Comparison of ENCODE assay signal across 9 cellular contexts in the genomic region with DNA sequence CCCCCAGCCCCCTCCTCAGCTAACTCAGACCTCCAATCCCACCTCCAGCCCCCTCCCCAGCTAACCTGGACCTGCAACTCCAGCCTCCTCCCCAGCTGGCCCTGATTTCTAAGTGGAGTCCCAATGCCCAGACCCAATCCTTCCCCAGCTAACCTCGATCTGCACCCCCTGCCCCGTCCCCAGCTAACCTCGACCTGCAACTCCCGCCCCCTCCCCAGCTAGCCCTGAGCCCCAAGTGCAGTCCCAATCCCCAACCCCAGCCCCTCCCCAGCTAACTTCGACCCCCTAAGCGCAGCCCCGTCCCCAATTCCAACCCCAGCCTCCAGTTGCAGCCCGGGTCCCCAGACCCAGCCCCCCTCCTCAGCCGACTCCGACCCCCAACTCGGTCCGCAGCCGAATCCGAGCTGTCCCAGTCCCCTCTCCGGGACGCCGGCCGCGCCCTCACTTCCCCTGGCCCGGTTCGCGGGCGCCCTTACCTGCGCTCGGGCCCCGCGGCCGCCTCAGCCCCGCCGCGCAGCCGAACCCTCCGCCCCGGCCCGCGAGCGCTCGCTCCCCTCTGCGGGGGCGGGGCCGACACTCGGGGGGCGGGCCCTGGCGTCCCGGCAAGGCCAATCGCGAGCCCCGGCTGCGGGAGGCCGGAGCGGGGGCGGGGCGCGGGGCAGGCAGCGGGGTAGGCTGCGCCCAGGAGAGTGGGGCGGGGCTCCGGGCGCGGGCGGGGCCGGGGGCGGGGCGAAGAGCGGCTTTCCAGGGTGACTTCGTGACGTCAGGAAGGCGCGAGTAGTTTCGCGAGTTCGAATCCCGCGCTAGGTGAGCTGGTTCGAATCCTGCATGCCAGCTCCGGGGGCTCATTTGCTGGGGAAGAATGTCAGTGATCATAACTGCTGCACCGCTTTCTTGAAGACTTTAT. TPM values are rescaled to one million over a fixed set of nuclear protein-coding genes. Genes with fewer than 3 reads are reported as not detected.
DNase-seq lines count a peak whose midpoint lies in the region; ATAC-seq and TF ChIP-seq lines count a peak whose summit lies in the region.
"Had no signal": no experiment of that assay in that cellular context is flagged by ENCODE, and none has a peak within 500 bp of the region (broad histone marks: within the 10 kb centered on the region; RNA-seq: fewer than 3 reads in every experiment).

Gene GNG7, minus strand, starts transcription at position 525 of the 907 bp plus-strand sequence. CDS start 182,006 bp downstream, outside the sequence.

- peak; percentile 25 to 95 (median 84) for DNase-seq in C1 segment of cervical spinal cord (lab: John Stamatoyannopoulos, UW)
- peak; percentile 89 to 99 for DNase-seq in activated naive CD4-positive, alpha-beta T cell treated with anti-CD3 and anti-CD28 coated beads, Interleukin-2, amount 50 U/mL, for 72 hours (ENCODE audit: low spot score in 2 of 2)
- peak; percentile 92 for DNase-seq in glomerular visceral epithelial cell (ENCODE audit: extremely low spot score)
- DNase-seq in omental fat pad (ENCODE audit: low spot score), result peak; percentile 80
- DNase-seq in substantia nigra (lab: John Stamatoyannopoulos, UW), result peak; percentile 55 to 99 (median 90)

- no peaks in the 10 kb centered on the region for H3K9me3 Mint-ChIP-seq in activated naive CD4-positive, alpha-beta T cell treated with anti-CD3 and anti-CD28 coated beads, Interleukin-2, amount 50 U/mL, for 72 hours

- no peaks in the 10 kb centered on the region for H3K9me3 ChIP-seq in HUES64 (ENCODE audit: insufficient read depth, low read depth, low read length)
- H3K9me3 ChIP-seq: SJSA1 had no signal

- H3K9ac ChIP-seq in HUES64 (ENCODE audit: low read depth, low read length), result peak within 1 kb of the TSS; percentile 57; the same call in 1 of the 2 replicates

- no peaks in the 10 kb centered on the region for H3K4me1 ChIP-seq in HUES64 (ENCODE audit: insufficient read depth, low read length)
- H3K4me1 ChIP-seq: SJSA1 had no signal

- H3K36me3 Mint-ChIP-seq in activated naive CD4-positive, alpha-beta T cell treated with anti-CD3 and anti-CD28 coated beads, Interleukin-2, amount 50 U/mL, for 72 hours, result no peaks in the 10 kb centered on the region

- no peak within 1 kb of the TSS for H3K27ac Mint-ChIP-seq in activated naive CD4-positive, alpha-beta T cell treated with anti-CD3 and anti-CD28 coated beads, Interleukin-2, amount 50 U/mL, for 72 hours

- TF ChIP-seq CTCF in omental fat pad (IDR thresholded peaks at IDR 0.05), result no peak

- H3K27ac ChIP-seq in HUES64 (ENCODE audit: low read depth, low read length) (no peak within 1 kb of the TSS), substantia nigra (ENCODE audit: low read depth, low read length, poor library complexity, severe bottlenecking) (peak within 1 kb of the TSS; percentile 90)
- H3K27ac ChIP-seq: SJSA1 had no signal

- 2% methylated on average over 77 of the region's 77 CpGs for WGBS in HUES64

- H3K36me3 ChIP-seq in HUES64 (ENCODE audit: insufficient read depth, low read length), result no peaks in the 10 kb centered on the region
- H3K36me3 ChIP-seq: SJSA1 had no signal

- peak; percentile 88 for ATAC-seq in GM19397 (IDR thresholded peaks at IDR 0.05; ENCODE audit: unreplicated experiment)
- peak; percentile 100 for ATAC-seq in SK-N-SH treated with all-trans-retinoic acid at 6 μM for 48 hours
- peak; percentile 98 to 100 for ATAC-seq in activated naive CD4-positive, alpha-beta T cell treated with anti-CD3 and anti-CD28 coated beads, Interleukin-2, amount 50 U/mL, for 72 hours
- ATAC-seq in omental fat pad (ENCODE audit: low FRiP score), result peak; percentile 99

- H3K27me3 ChIP-seq in HUES64 (ENCODE audit: insufficient read depth, low read length), result peaks cover 25% of the 10 kb centered on the region

- H3K4me3 ChIP-seq in HUES64 (ENCODE audit: low read length), result peak within 1 kb of the TSS; percentile 74
- H3K4me3 ChIP-seq: SJSA1 had no signal

TF ChIP-seq in SK-N-SH treated with all-trans-retinoic acid at 6 μM for 48 hours, 23 proteins besides CTCF, POLR2A, EP300 and RAD21:
- TF ChIP-seq ESRRG (CRISPR knock-in tag; IDR thresholded peaks at IDR 0.05) (no peak), ZFP30 (CRISPR knock-in tag; IDR thresholded peaks at IDR 0.05) (no peak), PPARA (CRISPR knock-in tag; IDR thresholded peaks at IDR 0.05; ENCODE audit: borderline replicate concordance) (no peak), BACH2 (CRISPR knock-in tag; IDR thresholded peaks at IDR 0.05; ENCODE audit: borderline replicate concordance) (no peak), CREB5 (CRISPR knock-in tag; IDR thresholded peaks at IDR 0.05; ENCODE audit: low read depth) (no peak), TCF4 (CRISPR knock-in tag; IDR thresholded peaks at IDR 0.05; ENCODE audit: borderline replicate concordance) (no peak), POU6F1 (CRISPR knock-in tag; IDR thresholded peaks at IDR 0.05; ENCODE audit: borderline replicate concordance, low read depth) (no peak), CSDC2 (CRISPR knock-in tag; IDR thresholded peaks at IDR 0.05) (no peak), GLIS3 (CRISPR knock-in tag; IDR thresholded peaks at IDR 0.05) (no peak), ZFP3 (CRISPR knock-in tag; IDR thresholded peaks at IDR 0.05) (no peak)
- TF ChIP-seq, protein P1, sequence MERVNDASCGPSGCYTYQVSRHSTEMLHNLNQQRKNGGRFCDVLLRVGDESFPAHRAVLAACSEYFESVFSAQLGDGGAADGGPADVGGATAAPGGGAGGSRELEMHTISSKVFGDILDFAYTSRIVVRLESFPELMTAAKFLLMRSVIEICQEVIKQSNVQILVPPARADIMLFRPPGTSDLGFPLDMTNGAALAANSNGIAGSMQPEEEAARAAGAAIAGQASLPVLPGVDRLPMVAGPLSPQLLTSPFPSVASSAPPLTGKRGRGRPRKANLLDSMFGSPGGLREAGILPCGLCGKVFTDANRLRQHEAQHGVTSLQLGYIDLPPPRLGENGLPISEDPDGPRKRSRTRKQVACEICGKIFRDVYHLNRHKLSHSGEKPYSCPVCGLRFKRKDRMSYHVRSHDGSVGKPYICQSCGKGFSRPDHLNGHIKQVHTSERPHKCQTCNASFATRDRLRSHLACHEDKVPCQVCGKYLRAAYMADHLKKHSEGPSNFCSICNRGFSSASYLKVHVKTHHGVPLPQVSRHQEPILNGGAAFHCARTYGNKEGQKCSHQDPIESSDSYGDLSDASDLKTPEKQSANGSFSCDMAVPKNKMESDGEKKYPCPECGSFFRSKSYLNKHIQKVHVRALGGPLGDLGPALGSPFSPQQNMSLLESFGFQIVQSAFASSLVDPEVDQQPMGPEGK (CRISPR knock-in tag; IDR thresholded peaks at IDR 0.05; ENCODE audit: borderline replicate concordance), result no peak
TF ChIP-seq in SK-N-SH treated with all-trans-retinoic acid at 6 μM for 48 hours: peak in this region for 0.

RNA-seq across cellular contexts. Expression of gene GNG7, which starts in this region (rescaled TPM):
- polyA plus RNA-seq in HUES64 (2013, experiment 1 of 2), result 2.5 TPM
- 4.6 TPM for polyA plus RNA-seq in HUES64 (2013, experiment 2 of 2)
- total RNA-seq in activated naive CD4-positive, alpha-beta T cell treated with anti-CD3 and anti-CD28 coated beads, Interleukin-2, amount 50 U/mL, for 72 hours, result under 1 TPM; 0.30 to 0.84 TPM
- 1 to 10 TPM; 1.3 to 3.9 (median 1.8) TPM for total RNA-seq in omental fat pad

Comparison
In these comparisons a context has a peak if more than half of its experiments do, and no peak if none do; other contexts are left out.
1. Peak in DNase-seq and ATAC-seq in activated naive CD4-positive, alpha-beta T cell treated with anti-CD3 and anti-CD28 coated beads, Interleukin-2, amount 50 U/mL, for 72 hours; RNA of the gene not detected or under 1 TPM.